ENCODE assay signal across 1 cellular context in genomic region chrX:110491846-110492620, GRCh38.
TF ChIP-seq lines count a peak whose summit lies in the region.

No MANE protein-coding gene starts in this region.

TF ChIP-seq in WTC11, 78 proteins besides CTCF, POLR2A, EP300 and RAD21 (continued from another document):
- no peak for TF ChIP-seq STAT6 (CRISPR knock-in tag; conservative IDR thresholded peaks at IDR 0.05; ENCODE audit: low read depth)
- TF ChIP-seq PRDM15 (CRISPR knock-in tag; IDR thresholded peaks at IDR 0.05): no peak
- no peak for TF ChIP-seq MYBL2 (CRISPR knock-in tag; IDR thresholded peaks at IDR 0.05)
- TF ChIP-seq ZNF263 (CRISPR knock-in tag; IDR thresholded peaks at IDR 0.05; ENCODE audit: low read depth): no peak
- no peak for TF ChIP-seq NFATC4 (CRISPR knock-in tag; IDR thresholded peaks at IDR 0.05)
- TF ChIP-seq AFF4 (CRISPR knock-in tag; IDR thresholded peaks at IDR 0.05; ENCODE audit: borderline replicate concordance): no peak
TF ChIP-seq in WTC11: peak in this region for 0.
